ENCODE assay signal across 14 cellular contexts in the genomic region with DNA sequence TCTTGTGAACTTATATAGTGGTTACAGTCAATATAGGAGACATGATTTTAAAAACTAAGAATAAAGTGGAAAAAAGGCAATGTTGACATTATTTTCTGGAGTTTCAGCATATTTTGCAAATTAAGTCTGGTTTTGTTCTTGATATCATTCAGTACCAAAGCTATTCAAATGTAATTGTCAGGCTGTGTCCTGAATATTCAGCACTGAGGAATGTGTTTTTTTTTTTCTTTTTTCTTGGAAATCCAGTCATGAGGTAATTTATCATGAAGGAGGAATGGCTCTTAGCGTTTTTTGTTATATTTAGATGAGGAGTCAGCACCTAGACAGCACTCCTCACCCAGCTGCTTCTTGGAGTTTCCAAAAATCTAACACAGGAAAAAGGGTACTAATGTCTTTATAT.
DNase-seq lines count a peak whose midpoint lies in the region; TF ChIP-seq lines count a peak whose summit lies in the region.
"Had no signal": no experiment of that assay in that cellular context is flagged by ENCODE, and none has a peak within 500 bp of the region (broad histone marks: within the 10 kb centered on the region; RNA-seq: fewer than 3 reads in every experiment).

No MANE protein-coding gene starts in this region.

- no peak overlapping the region for H2AFZ ChIP-seq in SK-N-SH (ENCODE audit: low read depth)

- no peak for TF ChIP-seq RAD21 in SK-N-SH (IDR thresholded peaks at IDR 0.05; ENCODE audit: low read length)

- no peaks in the 10 kb centered on the region for H3K36me3 Mint-ChIP-seq in activated CD4-positive, alpha-beta memory T cell treated with anti-CD3 and anti-CD28 coated beads, Interleukin-2, amount 10 ng/mL, durations not matched to agents 7 days and 5 days (ENCODE audit: low read depth)

- H3K9me3 ChIP-seq in SK-N-SH = no peaks in the 10 kb centered on the region
- no peaks in the 10 kb centered on the region for H3K9me3 ChIP-seq in vagina

- peaks cover 2 to 4% of the 10 kb centered on the region in 2 experiments for H3K36me3 ChIP-seq in SK-N-SH (replicated peaks in 1 of 2; ENCODE audit: control insufficient read depth in 1 of 2, insufficient read depth in 2 of 2, low read length in 1 of 2)
- no peaks in the 10 kb centered on the region for H3K36me3 ChIP-seq in vagina

- H3K9me3 Mint-ChIP-seq in activated CD4-positive, alpha-beta memory T cell treated with anti-CD3 and anti-CD28 coated beads, Interleukin-2, amount 10 ng/mL, durations not matched to agents 7 days and 5 days = peaks cover 4% of the 10 kb centered on the region

- POLR2A ChIA-PET in SK-N-SH (lab: Yijun Ruan, JAX) = no interaction called here
- POLR2A ChIA-PET in activated CD4-positive, alpha-beta memory T cell treated with anti-CD3 and anti-CD28 coated beads, Interleukin-2, amount 10 ng/mL, durations not matched to agents 7 days and 5 days (lab: Charles Lee) = no interaction called here

- H3K27ac ChIP-seq in SK-N-SH (ENCODE audit: low read depth in 2 of 2, low read length in 1 of 2) = peak overlapping the region in 1 of 2 experiments; percentile 44; a peak in 3 of 4 replicates
- no peak overlapping the region for H3K27ac ChIP-seq in vagina

- H3K4me1 ChIP-seq in SK-N-SH (ENCODE audit: control insufficient read depth in 1 of 2, insufficient read depth in 2 of 2, low read depth in 1 of 2, low read length in 1 of 2) (no peaks in the 10 kb centered on the region; a peak in 1 of 4 replicates), vagina (no peaks in the 10 kb centered on the region)

- no peak overlapping the region for H3K4me3 ChIP-seq in SK-N-SH (ENCODE audit: low read depth in 2 of 2, low read length in 1 of 2)
- no peak overlapping the region for H3K4me3 ChIP-seq in fibroblast of mammary gland (ENCODE audit: control insufficient read depth, low read depth, low read length)
- no peak overlapping the region for H3K4me3 ChIP-seq in retinal pigment epithelial cell (ENCODE audit: low read length)
- H3K4me3 ChIP-seq in vagina = no peak overlapping the region

- H3K4me2 ChIP-seq in SK-N-SH = no peak overlapping the region

- no peak overlapping the region for H3K4me3 Mint-ChIP-seq in activated CD4-positive, alpha-beta memory T cell treated with anti-CD3 and anti-CD28 coated beads, Interleukin-2, amount 10 ng/mL, durations not matched to agents 7 days and 5 days

- no peaks in the 10 kb centered on the region for H3K27me3 ChIP-seq in SK-N-SH (ENCODE audit: insufficient read depth)
- H3K27me3 ChIP-seq in vagina = no peaks in the 10 kb centered on the region

- no peaks in the 10 kb centered on the region for H3F3A ChIP-seq in SK-N-SH (replicated peaks; ENCODE audit: insufficient read depth)

- CTCF ChIA-PET in SK-N-SH (lab: Yijun Ruan, JAX) = no interaction called here
- CTCF ChIA-PET in activated CD4-positive, alpha-beta memory T cell treated with anti-CD3 and anti-CD28 coated beads, Interleukin-2, amount 10 ng/mL, durations not matched to agents 7 days and 5 days (lab: Charles Lee) = no interaction called here

- TF ChIP-seq POLR2A in vagina (IDR thresholded peaks at IDR 0.05) = no peak

- no peaks in the 10 kb centered on the region for H3K79me2 ChIP-seq in SK-N-SH (ENCODE audit: insufficient read depth)

- H3K27me3 Mint-ChIP-seq in activated CD4-positive, alpha-beta memory T cell treated with anti-CD3 and anti-CD28 coated beads, Interleukin-2, amount 10 ng/mL, durations not matched to agents 7 days and 5 days = no peaks in the 10 kb centered on the region

- no peaks in the 10 kb centered on the region for H3K4me1 Mint-ChIP-seq in activated CD4-positive, alpha-beta memory T cell treated with anti-CD3 and anti-CD28 coated beads, Interleukin-2, amount 10 ng/mL, durations not matched to agents 7 days and 5 days

- H4K20me1 ChIP-seq in SK-N-SH (ENCODE audit: insufficient read depth) = no peaks in the 10 kb centered on the region

- no peak overlapping the region for H3K9ac ChIP-seq in SK-N-SH

- TF ChIP-seq CTCF in SK-N-SH (IDR thresholded peaks at IDR 0.05) (no peak), fibroblast of mammary gland (conservative IDR thresholded peaks at IDR 0.05; ENCODE audit: control insufficient read depth, insufficient read depth, low read depth, low read length) (no peak), retinal pigment epithelial cell (conservative IDR thresholded peaks at IDR 0.05; ENCODE audit: low read depth, low read length) (no peak), vagina (IDR thresholded peaks at IDR 0.05) (no peak)

- WGBS in SK-N-SH (ENCODE audit: low lambda C conversion rate) = 12% methylated on average over 1 of the region's 1 CpG

- no peaks in the 10 kb centered on the region for H3K9me2 ChIP-seq in SK-N-SH

- H3K27ac Mint-ChIP-seq in activated CD4-positive, alpha-beta memory T cell treated with anti-CD3 and anti-CD28 coated beads, Interleukin-2, amount 10 ng/mL, durations not matched to agents 7 days and 5 days = no peak overlapping the region

- TF ChIP-seq EP300 in SK-N-SH (IDR thresholded peaks at IDR 0.05; ENCODE audit: borderline replicate concordance in 1 of 2, low read depth in 1 of 2, low read length in 1 of 2) = peak in 1 of 2 experiments; percentile 62; a peak in 2 of 4 replicates

- intact Hi-C loops in vagina (cut with DNase I) = no loop called here

- DNase-seq in GM04504 (ENCODE audit: low read depth) = peak; percentile 55
- no peak for DNase-seq in SK-N-SH
- peak; percentile 86 for DNase-seq in fibroblast of mammary gland (ENCODE audit: low read depth)
- DNase-seq in retinal pigment epithelial cell (ENCODE audit: low read depth) = peak; percentile 52
- no peak for DNase-seq in SW480 (ENCODE audit: low spot score)
- DNase-seq in activated CD4-positive, alpha-beta memory T cell treated with anti-CD3 and anti-CD28 coated beads, Interleukin-2, amount 10 ng/mL, durations not matched to agents 7 days and 5 days = no peak
- DNase-seq in vagina (ENCODE audit: extremely low spot score in 2 of 2) = no peak
- no peak for DNase-seq in middle frontal gyrus (ENCODE audit: extremely low spot score, low spot score)
- DNase-seq: activated CD8-positive, alpha-beta memory T cell treated with anti-CD3 and anti-CD28 coated beads, Interleukin-2, amount 50 U/mL, for 48 hours; Calu3; erythroblast; nucleus accumbens; stimulated activated CD4-positive, alpha-beta T cell treated with anti-CD3 and anti-CD28 coated beads, Interleukin-2, amount 100 ng/mL, for 24 hours; stimulated activated naive CD8-positive, alpha-beta T cell treated with anti-CD3 and anti-CD28 coated beads, Interleukin-15, Interleukin-2, amounts not matched to agents 100 U/mL and 50 U/mL, for 24 hours had no signal

TF ChIP-seq in SK-N-SH, 30 proteins besides CTCF, POLR2A, EP300 and RAD21 (continues in another document):
- TF ChIP-seq GABPA (IDR thresholded peaks at IDR 0.05; ENCODE audit: low read depth) = no peak
- peak; percentile 43; the same call in 1 of the 2 replicates for TF ChIP-seq NFIC (IDR thresholded peaks at IDR 0.05; ENCODE audit: borderline replicate concordance)
- TF ChIP-seq GATA2 (CRISPR knock-in tag; IDR thresholded peaks at IDR 0.05) = no peak
- TF ChIP-seq, protein P1, sequence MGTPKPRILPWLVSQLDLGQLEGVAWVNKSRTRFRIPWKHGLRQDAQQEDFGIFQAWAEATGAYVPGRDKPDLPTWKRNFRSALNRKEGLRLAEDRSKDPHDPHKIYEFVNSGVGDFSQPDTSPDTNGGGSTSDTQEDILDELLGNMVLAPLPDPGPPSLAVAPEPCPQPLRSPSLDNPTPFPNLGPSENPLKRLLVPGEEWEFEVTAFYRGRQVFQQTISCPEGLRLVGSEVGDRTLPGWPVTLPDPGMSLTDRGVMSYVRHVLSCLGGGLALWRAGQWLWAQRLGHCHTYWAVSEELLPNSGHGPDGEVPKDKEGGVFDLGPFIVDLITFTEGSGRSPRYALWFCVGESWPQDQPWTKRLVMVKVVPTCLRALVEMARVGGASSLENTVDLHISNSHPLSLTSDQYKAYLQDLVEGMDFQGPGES (IDR thresholded peaks at IDR 0.05; ENCODE audit: low read depth, low read length) = no peak
- peak; percentile 86 for TF ChIP-seq MEF2A (IDR thresholded peaks at IDR 0.05; ENCODE audit: borderline replicate concordance, low read depth)
- TF ChIP-seq TEAD4 (IDR thresholded peaks at IDR 0.05; ENCODE audit: borderline replicate concordance, insufficient read depth) = 0 out of 2 replicates have a peak, but pooled peaks have one; percentile 16
- peak; percentile 72 for TF ChIP-seq TCF12 (IDR thresholded peaks at IDR 0.05)
- peak; percentile 80; the same call in 1 of the 2 replicates for TF ChIP-seq FOSL2 (IDR thresholded peaks at IDR 0.05; ENCODE audit: borderline replicate concordance, low read depth)
- TF ChIP-seq, protein P2, sequence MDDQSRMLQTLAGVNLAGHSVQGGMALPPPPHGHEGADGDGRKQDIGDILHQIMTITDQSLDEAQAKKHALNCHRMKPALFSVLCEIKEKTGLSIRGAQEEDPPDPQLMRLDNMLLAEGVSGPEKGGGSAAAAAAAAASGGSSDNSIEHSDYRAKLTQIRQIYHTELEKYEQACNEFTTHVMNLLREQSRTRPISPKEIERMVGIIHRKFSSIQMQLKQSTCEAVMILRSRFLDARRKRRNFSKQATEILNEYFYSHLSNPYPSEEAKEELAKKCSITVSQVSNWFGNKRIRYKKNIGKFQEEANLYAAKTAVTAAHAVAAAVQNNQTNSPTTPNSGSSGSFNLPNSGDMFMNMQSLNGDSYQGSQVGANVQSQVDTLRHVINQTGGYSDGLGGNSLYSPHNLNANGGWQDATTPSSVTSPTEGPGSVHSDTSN (IDR thresholded peaks at IDR 0.05) = peak; percentile 79
- TF ChIP-seq POLR2AphosphoS5 (IDR thresholded peaks at IDR 0.05; ENCODE audit: low read depth, low read length) = no peak
- no peak for TF ChIP-seq SIN3A (IDR thresholded peaks at IDR 0.05; ENCODE audit: borderline replicate concordance, low read depth, low read length)
- TF ChIP-seq, protein P3, sequence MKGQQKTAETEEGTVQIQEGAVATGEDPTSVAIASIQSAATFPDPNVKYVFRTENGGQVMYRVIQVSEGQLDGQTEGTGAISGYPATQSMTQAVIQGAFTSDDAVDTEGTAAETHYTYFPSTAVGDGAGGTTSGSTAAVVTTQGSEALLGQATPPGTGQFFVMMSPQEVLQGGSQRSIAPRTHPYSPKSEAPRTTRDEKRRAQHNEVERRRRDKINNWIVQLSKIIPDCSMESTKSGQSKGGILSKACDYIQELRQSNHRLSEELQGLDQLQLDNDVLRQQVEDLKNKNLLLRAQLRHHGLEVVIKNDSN (IDR thresholded peaks at IDR 0.05; ENCODE audit: borderline replicate concordance, low read depth) = no peak
- peak; percentile 76 for TF ChIP-seq JUND (IDR thresholded peaks at IDR 0.05)

Comparison
In these comparisons a context has a peak if more than half of its experiments do, and no peak if none do; other contexts are left out.
1. DNase-seq: peak in GM04504 (single experiment), fibroblast of mammary gland (single experiment) and retinal pigment epithelial cell (single experiment); none in SK-N-SH (single experiment), SW480 (single experiment), activated CD4-positive, alpha-beta memory T cell treated with anti-CD3 and anti-CD28 coated beads, Interleukin-2, amount 10 ng/mL, durations not matched to agents 7 days and 5 days (single experiment), vagina (0 of 2) and middle frontal gyrus (single experiment).